11 cellular contexts compared by ENCODE assay signal in the genomic region with DNA sequence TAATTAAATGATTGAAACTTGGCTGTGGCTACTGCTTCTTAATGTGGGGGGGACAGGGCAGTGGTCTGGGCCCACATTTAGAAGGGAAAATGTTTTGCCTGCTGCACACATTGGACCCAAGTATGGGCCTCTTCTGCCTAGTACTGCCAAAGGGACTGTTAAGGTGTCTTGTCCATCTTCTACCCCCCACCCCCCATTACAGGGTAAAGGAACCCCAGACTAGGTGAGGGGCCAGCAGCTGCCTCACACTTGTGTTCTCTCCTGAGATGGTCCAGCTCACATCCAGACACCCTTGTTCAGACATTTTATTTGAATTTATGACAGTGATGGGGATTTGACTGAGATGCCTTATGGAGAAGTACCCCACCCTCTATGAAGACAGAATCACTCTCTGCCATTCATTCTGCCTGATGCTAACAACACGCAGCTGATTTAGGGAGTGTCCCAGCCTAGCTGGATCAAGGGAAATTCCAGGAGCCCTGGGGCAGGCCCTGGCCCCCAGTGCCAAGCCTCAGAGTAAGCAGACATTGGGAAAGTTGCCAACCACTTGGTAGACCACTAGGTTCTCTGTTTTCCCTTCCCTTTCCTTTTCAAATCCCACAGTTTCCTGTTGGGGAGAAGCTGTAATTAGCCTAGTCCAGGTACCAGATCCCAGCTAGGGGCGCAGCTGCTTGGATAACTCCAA. TPM values are rescaled to one million over a fixed set of nuclear protein-coding genes. Genes with fewer than 3 reads are reported as not detected.
DNase-seq lines count a peak whose midpoint lies in the region; ATAC-seq, FAIRE-seq and TF ChIP-seq lines count a peak whose summit lies in the region.
"Had no signal": no experiment of that assay in that cellular context is flagged by ENCODE, and none has a peak within 500 bp of the region (broad histone marks: within the 10 kb centered on the region; RNA-seq: fewer than 3 reads in every experiment).

No MANE protein-coding gene starts in this region.

- dilution Hi-C loops in keratinocyte (cut with MboI; ENCODE audit: extremely low pct_ligation_motif_present, low sequenced_read_pairs): no loop called here

- H3K9ac ChIP-seq in keratinocyte (ENCODE audit: control insufficient read depth, extremely low read depth, insufficient read depth, low read length): peak overlapping the region; percentile 4

- H3K27me3 Mint-ChIP-seq in activated CD8-positive, alpha-beta memory T cell treated with anti-CD3 and anti-CD28 coated beads, Interleukin-2, amount 10 ng/mL, durations not matched to agents 7 days and 5 days: no peaks in the 10 kb centered on the region

- no peaks in the 10 kb centered on the region for H3K9me3 Mint-ChIP-seq in activated CD8-positive, alpha-beta memory T cell treated with anti-CD3 and anti-CD28 coated beads, Interleukin-2, amount 10 ng/mL, durations not matched to agents 7 days and 5 days (ENCODE audit: low read depth)

- POLR2A ChIA-PET in HEK293 (lab: Yijun Ruan, JAX): interaction anchor here (0.6 to 3.7 kb wide), 4 partner anchors 21 to 98 kb away, joined by 3 to 41 read pairs (median 9); a partner anchor contains a TSS

- intact Hi-C loops in tibial artery (cut with DNase I; ENCODE audit: low total_unique reads): loop anchor here (10.0 kb wide), 1 partner anchor 260 kb away; no protein-coding TSS in a partner anchor

- peaks cover 4% of the 10 kb centered on the region for H4K20me1 ChIP-seq in keratinocyte (ENCODE audit: control insufficient read depth, extremely low read depth, insufficient read depth, low read length)

- H3K79me2 ChIP-seq in keratinocyte (ENCODE audit: control insufficient read depth, insufficient read depth, low read length): no peaks in the 10 kb centered on the region

- in situ Hi-C loops in ACHN (cut with HindIII; ENCODE audit: low pct_ligation_motif_present, low pct_unique_long_range_greater_than_20kb, low sequenced_read_pairs): no loop called here

- no peak overlapping the region for H3K27ac Mint-ChIP-seq in activated CD8-positive, alpha-beta memory T cell treated with anti-CD3 and anti-CD28 coated beads, Interleukin-2, amount 10 ng/mL, durations not matched to agents 7 days and 5 days

- CTCF ChIA-PET in HEK293 (lab: Yijun Ruan, JAX): interaction anchor here (0.8 to 10.8 kb wide), 7 partner anchors 9 to 374 kb away, joined by 3 to 253 read pairs (median 8); no protein-coding TSS in a partner anchor
- CTCF ChIA-PET in activated CD8-positive, alpha-beta memory T cell treated with anti-CD3 and anti-CD28 coated beads, Interleukin-2, amount 10 ng/mL, durations not matched to agents 7 days and 5 days (lab: Charles Lee): interaction anchor here (0.7 to 9.3 kb wide), 5 partner anchors 7 to 701 kb away, joined by 3 to 153 read pairs (median 27); no protein-coding TSS in a partner anchor

- H3K4me3 Mint-ChIP-seq in activated CD8-positive, alpha-beta memory T cell treated with anti-CD3 and anti-CD28 coated beads, Interleukin-2, amount 10 ng/mL, durations not matched to agents 7 days and 5 days: no peak overlapping the region

- peaks cover 9% of the 10 kb centered on the region for H3K4me1 Mint-ChIP-seq in activated CD8-positive, alpha-beta memory T cell treated with anti-CD3 and anti-CD28 coated beads, Interleukin-2, amount 10 ng/mL, durations not matched to agents 7 days and 5 days

- H3K4me3 ChIP-seq in HEK293 (ENCODE audit: low read depth, low read length): no peak overlapping the region
- H3K4me3 ChIP-seq in keratinocyte (ENCODE audit: control insufficient read depth in 2 of 3, extremely low read depth in 1 of 3, insufficient read depth in 2 of 3, low read depth in 1 of 3, low read length in 3 of 3): no peak overlapping the region
- no peak overlapping the region for H3K4me3 ChIP-seq in tibial artery

- peaks cover 32% of the 10 kb centered on the region for H3K36me3 Mint-ChIP-seq in activated CD8-positive, alpha-beta memory T cell treated with anti-CD3 and anti-CD28 coated beads, Interleukin-2, amount 10 ng/mL, durations not matched to agents 7 days and 5 days

- H3K9me3 ChIP-seq in HEK293 (ENCODE audit: control insufficient read depth, insufficient read depth, low read depth, low read length) (no peaks in the 10 kb centered on the region), keratinocyte (ENCODE audit: control insufficient read depth, low read depth, low read length) (no peaks in the 10 kb centered on the region), tibial artery (no peaks in the 10 kb centered on the region)

- H3K27me3 ChIP-seq in keratinocyte (ENCODE audit: control insufficient read depth, extremely low read depth, insufficient read depth, low read length) (no peaks in the 10 kb centered on the region), tibial artery (no peaks in the 10 kb centered on the region)

- DNase-seq in ACHN (peak; percentile 37), astrocyte of the hippocampus (ENCODE audit: low read depth, low spot score) (peak; percentile 93), keratinocyte (ENCODE audit: low read depth, low spot score) (no peak), tibial artery (no peak), DMS53 treated with DMSO at 0.1 percent for 48 hours (lab: John Stamatoyannopoulos, UW; ENCODE audit: unreplicated experiment) (no peak)
- no peak for DNase-seq in activated CD8-positive, alpha-beta memory T cell treated with anti-CD3 and anti-CD28 coated beads, Interleukin-2, amount 10 ng/mL, durations not matched to agents 7 days and 5 days
- DNase-seq: activated CD4-positive, alpha-beta T cell treated with anti-CD3 and anti-CD28 coated beads for 1 hour; DND-41; NCI-H2171 treated with DMSO at 0.1 percent for 48 hours had no signal

- H3K4me1 ChIP-seq in HEK293 (ENCODE audit: control insufficient read depth, insufficient read depth, low read length) (no peaks in the 10 kb centered on the region), keratinocyte (ENCODE audit: control insufficient read depth, extremely low read depth, insufficient read depth, low read length) (peaks cover 20% of the 10 kb centered on the region), tibial artery (peaks cover 0 to 20% (median 1%) of the 10 kb centered on the region in 4 donors)

- H3K36me3 ChIP-seq in HEK293 (ENCODE audit: control insufficient read depth in 2 of 2, insufficient read depth in 1 of 2, low read length in 2 of 2): peaks cover 7 to 76% of the 10 kb centered on the region in 2 experiments; a peak in 2 of 3 replicates
- H3K36me3 ChIP-seq in keratinocyte (ENCODE audit: control insufficient read depth in 2 of 2, extremely low read depth in 1 of 2, insufficient read depth in 2 of 2, low read length in 2 of 2): peaks cover 38 to 40% of the 10 kb centered on the region in 2 experiments
- peaks cover 19 to 77% (median 56%) of the 10 kb centered on the region in 3 donors for H3K36me3 ChIP-seq in tibial artery

- H3K4me2 ChIP-seq in keratinocyte (ENCODE audit: control insufficient read depth, extremely low read depth, insufficient read depth, low read depth, low read length): no peak overlapping the region

- H2AFZ ChIP-seq in keratinocyte (ENCODE audit: control insufficient read depth, low read length): no peak overlapping the region

- FAIRE-seq in keratinocyte (lab: Jason Lieb, UNC): peak; percentile 70

- ATAC-seq in activated CD8-positive, alpha-beta memory T cell treated with anti-CD3 and anti-CD28 coated beads, Interleukin-2, amount 10 ng/mL, durations not matched to agents 7 days and 5 days: no peak
- no peak for ATAC-seq in HG03108 (IDR thresholded peaks at IDR 0.05; ENCODE audit: unreplicated experiment)

- no peak overlapping the region for H3K27ac ChIP-seq in HEK293 (ENCODE audit: extremely low read depth, low read depth, low read length)
- peak overlapping the region; percentile 45 for H3K27ac ChIP-seq in keratinocyte (ENCODE audit: control insufficient read depth, insufficient read depth, low read length)
- no peak overlapping the region for H3K27ac ChIP-seq in tibial artery

- H3K9me1 ChIP-seq in keratinocyte (ENCODE audit: control insufficient read depth, extremely low read depth, insufficient read depth, low read length): peaks cover 3% of the 10 kb centered on the region

- TF ChIP-seq CTCF in HEK293 (tag by site-specific recombination; IDR thresholded peaks at IDR 0.05): no peak
- no peak for TF ChIP-seq CTCF in keratinocyte (optimal IDR thresholded peaks at IDR 0.05 in 1 of 3, IDR thresholded peaks at IDR 0.05 in 1 of 3, conservative IDR thresholded peaks at IDR 0.05 in 1 of 3; ENCODE audit: extremely low read depth in 1 of 3, insufficient read depth in 2 of 3, low read length in 3 of 3)
- TF ChIP-seq CTCF in tibial artery (IDR thresholded peaks at IDR 0.05): no peak

TF ChIP-seq in HEK293, 187 proteins besides CTCF, POLR2A, EP300 and RAD21 (continues in another document):
- TF ChIP-seq ZNF558 (tag by site-specific recombination; IDR thresholded peaks at IDR 0.05): no peak

RNA-seq across cellular contexts. Expression of a gene that starts 42.1 kb away (rescaled TPM):
- 32.0 to 97.4 TPM (median 68.4 TPM) in 3 replicates for polyA plus RNA-seq in keratinocyte
- 241 TPM for polyA plus RNA-seq in keratinocyte (2011; ENCODE audit: low read depth)
- 54.2 and 93.1 TPM in 2 replicates for polyA plus RNA-seq in keratinocyte (2011; cell fraction: cytosol; rRNA removed)
- polyA plus RNA-seq in keratinocyte (2011; cell fraction: nucleus; rRNA removed): 103 and 117 TPM in 2 replicates
- 86.9 and 135 TPM in 2 replicates for polyA plus RNA-seq in keratinocyte (2012; ENCODE audit: low replicate concordance)
- 39.1 to 147 TPM (median 82.5 TPM) in 3 replicates for polyA minus RNA-seq in keratinocyte
- polyA minus RNA-seq in keratinocyte (2011; cell fraction: cytosol; rRNA and poly(A)+ RNA removed): 38.0 TPM
- polyA minus RNA-seq in keratinocyte (2011; cell fraction: nucleus; rRNA and poly(A)+ RNA removed): 38.4 and 63.9 TPM in 2 replicates
- total RNA-seq in activated CD8-positive, alpha-beta memory T cell treated with anti-CD3 and anti-CD28 coated beads, Interleukin-2, amount 10 ng/mL, durations not matched to agents 7 days and 5 days: 100 to 1,000 TPM; 192 to 238 TPM

RNA-seq across cellular contexts. Expression of a gene that starts 42.4 kb away (rescaled TPM):
- 16.2 to 29.0 TPM (median 19.6 TPM) in 3 replicates for polyA plus RNA-seq in keratinocyte
- polyA plus RNA-seq in keratinocyte (2011; ENCODE audit: low read depth): 6.1 TPM
- polyA plus RNA-seq in keratinocyte (2011; cell fraction: cytosol; rRNA removed): 8.9 and 15.4 TPM in 2 replicates
- polyA plus RNA-seq in keratinocyte (2011; cell fraction: nucleus; rRNA removed): 43.0 and 45.2 TPM in 2 replicates
- 8.5 and 11.2 TPM in 2 replicates for polyA plus RNA-seq in keratinocyte (2012; ENCODE audit: low replicate concordance)
- polyA minus RNA-seq in keratinocyte: 9.4 to 37.5 TPM (median 16.7 TPM) in 3 replicates
- polyA minus RNA-seq in keratinocyte (2011; cell fraction: cytosol; rRNA and poly(A)+ RNA removed): 7.9 TPM
- 21.9 and 48.9 TPM in 2 replicates for polyA minus RNA-seq in keratinocyte (2011; cell fraction: nucleus; rRNA and poly(A)+ RNA removed)
- total RNA-seq in activated CD8-positive, alpha-beta memory T cell treated with anti-CD3 and anti-CD28 coated beads, Interleukin-2, amount 10 ng/mL, durations not matched to agents 7 days and 5 days: 100 to 1,000 TPM in 1 of 2 experiments, 10 to 100 TPM in 1; 85.3 to 102 TPM

Comparison
In these comparisons a context has a peak if more than half of its experiments do, and no peak if none do; other contexts are left out.
1. DNase-seq: peak in ACHN (single experiment) and astrocyte of the hippocampus (single experiment); none in keratinocyte (single experiment), activated CD8-positive, alpha-beta memory T cell treated with anti-CD3 and anti-CD28 coated beads, Interleukin-2, amount 10 ng/mL, durations not matched to agents 7 days and 5 days (single experiment), tibial artery (0 of 2) and DMS53 treated with DMSO at 0.1 percent for 48 hours (single experiment).